In the genomic region with DNA sequence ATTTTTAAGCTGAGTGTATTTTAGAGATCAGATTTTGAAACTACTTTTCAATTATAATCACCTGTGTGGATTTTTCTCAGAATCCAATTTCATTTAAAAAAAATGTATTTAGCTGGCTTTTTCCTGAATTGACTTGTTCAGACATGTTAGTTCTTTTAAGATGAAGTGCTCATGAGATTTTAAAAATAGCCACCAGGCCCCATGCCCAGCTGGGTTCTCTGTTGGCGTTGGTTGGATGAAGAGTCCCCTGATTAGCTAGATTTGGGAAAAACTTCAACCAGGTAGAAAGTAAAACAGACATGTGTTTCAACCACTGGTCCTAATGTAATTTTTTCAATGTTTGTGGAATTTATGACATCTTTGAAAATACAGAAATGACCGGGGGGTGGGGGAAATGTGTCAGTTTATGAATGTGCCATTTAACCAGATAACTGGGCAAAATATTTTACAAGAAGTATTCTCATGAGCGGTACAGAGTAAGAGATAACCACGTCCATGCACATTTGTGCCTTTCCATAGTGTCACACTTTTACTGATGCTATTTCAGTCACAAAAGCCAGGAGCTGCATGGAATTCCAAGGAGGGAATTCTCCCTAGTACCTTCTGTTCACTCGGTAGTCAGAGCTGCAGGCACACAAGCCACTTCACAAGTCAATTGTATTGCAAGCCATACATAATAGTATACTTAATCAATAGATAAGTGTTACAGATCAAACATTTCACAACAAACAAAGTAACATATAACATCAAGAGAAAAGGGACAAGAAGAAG, we compare ENCODE assay signal across 17 cellular contexts. TPM values are rescaled to one million over a fixed set of nuclear protein-coding genes. Genes with fewer than 3 reads are reported as not detected.
DNase-seq lines count a peak whose midpoint lies in the region; ATAC-seq, FAIRE-seq and TF ChIP-seq lines count a peak whose summit lies in the region.
"Had no signal": no experiment of that assay in that cellular context is flagged by ENCODE, and none has a peak within 500 bp of the region (broad histone marks: within the 10 kb centered on the region; RNA-seq: fewer than 3 reads in every experiment).

No MANE protein-coding gene starts in this region.

- H3K4me1 ChIP-seq in right atrium auricular region (peaks cover 0 to 5% of the 10 kb centered on the region in 2 donors), vagina (peaks cover 18% of the 10 kb centered on the region)

- H3K9me3 ChIP-seq in right atrium auricular region (no peaks in the 10 kb centered on the region), vagina (no peaks in the 10 kb centered on the region)

- intact Hi-C loops in Right ventricle myocardium inferior (cut with DNase I) (loop anchor here (1.0 kb wide), 1 partner anchor 57 kb away; no protein-coding TSS in a partner anchor), cardiac septum (cut with DNase I) (no loop called here), vagina (cut with DNase I) (no loop called here)

- ATAC-seq in Right ventricle myocardium inferior: peak; percentile 49
- ATAC-seq: Panc1 had no signal

- H3K4me3 ChIP-seq in bronchial epithelial cell (ENCODE audit: low read depth, low read length) (no peak overlapping the region), right atrium auricular region (no peak overlapping the region), vagina (no peak overlapping the region)
- H3K4me3 ChIP-seq: SK-N-MC had no signal

- H3K27ac ChIP-seq in right atrium auricular region (peak overlapping the region; percentile 80 to 93), vagina (no peak overlapping the region)
- H3K27ac ChIP-seq: C4-2B, SK-N-MC had no signal

- DNase-seq in Right ventricle myocardium inferior (ENCODE audit: missing footprints): no peak
- no peak for DNase-seq in cardiac septum (ENCODE audit: low spot score)
- DNase-seq in bronchial epithelial cell (ENCODE audit: low read depth): peak; percentile 26
- no peak for DNase-seq in right atrium auricular region (ENCODE audit: low spot score)
- no peak for DNase-seq in NCI-H2107 (lab: John Stamatoyannopoulos, UW)
- DNase-seq in vagina (ENCODE audit: extremely low spot score in 2 of 2): no peak
- DNase-seq in NCI-H1417 treated with DMSO at 0.1 percent for 48 hours (lab: John Stamatoyannopoulos, UW): no peak
- DNase-seq: EL, KG1, NCI-H1092, NCI-H187, NCI-H510A, NCI-H82 had no signal

- H3K27me3 ChIP-seq in bronchial epithelial cell (ENCODE audit: control insufficient read depth, insufficient read depth, low read length) (no peaks in the 10 kb centered on the region), right atrium auricular region (no peaks in the 10 kb centered on the region), vagina (no peaks in the 10 kb centered on the region)

- TF ChIP-seq POLR2A in vagina (IDR thresholded peaks at IDR 0.05): no peak

- peaks cover 1% of the 10 kb centered on the region for H3K36me3 ChIP-seq in bronchial epithelial cell (ENCODE audit: control insufficient read depth, insufficient read depth, low read length)
- H3K36me3 ChIP-seq in right atrium auricular region: peaks cover 13% of the 10 kb centered on the region
- no peaks in the 10 kb centered on the region for H3K36me3 ChIP-seq in vagina

- FAIRE-seq in bronchial epithelial cell (lab: Jason Lieb, UNC): no peak
- FAIRE-seq: H1 had no signal

- TF ChIP-seq CTCF in bronchial epithelial cell (IDR thresholded peaks at IDR 0.05; ENCODE audit: insufficient read depth, low read length, severe bottlenecking) (no peak), right atrium auricular region (IDR thresholded peaks at IDR 0.05) (no peak), vagina (IDR thresholded peaks at IDR 0.05) (no peak)

RNA-seq across cellular contexts. Expression of a gene that starts 51.1 kb away (rescaled TPM):
- total RNA-seq in Right ventricle myocardium inferior (25.4 TPM), cardiac septum (10.3 TPM), bronchial epithelial cell (25.8 and 37.6 TPM in 2 replicates), right atrium auricular region (10 to 100 TPM; 42.3 to 54.2 TPM), vagina (11.3 TPM)
